ENCODE assay signal across 14 cellular contexts in the genomic region with DNA sequence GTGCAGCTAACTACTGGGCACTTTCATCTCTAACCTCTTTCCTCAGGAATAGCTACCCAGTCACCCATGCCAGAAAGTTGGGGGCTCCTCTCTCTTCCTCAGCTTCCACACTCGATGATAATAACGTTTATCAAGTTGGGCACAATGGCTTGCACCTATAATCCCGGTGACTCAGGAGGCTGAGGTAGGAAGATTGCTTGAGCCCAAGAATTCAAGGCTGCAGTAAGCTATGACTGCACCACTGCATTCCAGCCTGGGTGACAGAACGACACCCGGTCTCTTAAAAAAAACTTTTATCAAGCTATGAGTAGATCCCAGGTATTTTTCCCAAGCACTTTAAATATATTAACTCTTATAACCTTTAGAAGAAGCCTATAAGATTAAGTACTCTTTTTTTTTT. TPM values are rescaled to one million over a fixed set of nuclear protein-coding genes. Genes with fewer than 3 reads are reported as not detected.
DNase-seq lines count a peak whose midpoint lies in the region; ATAC-seq and TF ChIP-seq lines count a peak whose summit lies in the region.
"Had no signal": no experiment of that assay in that cellular context is flagged by ENCODE, and none has a peak within 500 bp of the region (broad histone marks: within the 10 kb centered on the region; RNA-seq: fewer than 3 reads in every experiment).

No MANE protein-coding gene starts in this region.

- no peak for ATAC-seq in Panc1
- no peak for ATAC-seq in GM19395 (IDR thresholded peaks at IDR 0.05; ENCODE audit: unreplicated experiment)

- peaks cover 12% of the 10 kb centered on the region for H3K36me3 ChIP-seq in Panc1 (ENCODE audit: control insufficient read depth, insufficient read depth, low read length)
- peaks cover 15 to 41% (median 21%) of the 10 kb centered on the region in 3 donors for H3K36me3 ChIP-seq in esophagus squamous epithelium
- peaks cover 15 to 27% (median 25%) of the 10 kb centered on the region in 3 donors for H3K36me3 ChIP-seq in skeletal muscle tissue (ENCODE audit: control insufficient read depth in 3 of 3, insufficient read depth in 3 of 3, low read length in 3 of 3)

- peaks cover 37% of the 10 kb centered on the region for H3K4me1 Mint-ChIP-seq in T-helper 2 cell treated with Interferon-gamma antibody and Interleukin-4, amounts not matched to agents 5 μg/mL and 100 μg/mL, for 36 hours (ENCODE audit: low read depth)

- H3K36me3 Mint-ChIP-seq in T-helper 2 cell treated with Interferon-gamma antibody and Interleukin-4, amounts not matched to agents 5 μg/mL and 100 μg/mL, for 36 hours (ENCODE audit: low read depth) = peaks cover 51% of the 10 kb centered on the region

- 47 to 56% methylated on average over 4 to 5 of the region's 5 CpGs for WGBS in esophagus squamous epithelium, 2 donors

- no peaks in the 10 kb centered on the region for H3K9me3 Mint-ChIP-seq in T-helper 2 cell treated with Interferon-gamma antibody and Interleukin-4, amounts not matched to agents 5 μg/mL and 100 μg/mL, for 36 hours

- in situ Hi-C loops in Panc1 (cut with HindIII; ENCODE audit: low pct_unique_long_range_greater_than_20kb, low sequenced_read_pairs) = no loop called here

- no peak for TF ChIP-seq CTCF in Panc1 (IDR thresholded peaks at IDR 0.05)
- no peak for TF ChIP-seq CTCF in esophagus squamous epithelium (IDR thresholded peaks at IDR 0.05)

- H3K27me3 ChIP-seq in Panc1 (ENCODE audit: control insufficient read depth, insufficient read depth, low read length) (no peaks in the 10 kb centered on the region), esophagus squamous epithelium (no peaks in the 10 kb centered on the region), skeletal muscle tissue (ENCODE audit: control insufficient read depth in 3 of 3, insufficient read depth in 3 of 3, low read length in 3 of 3) (peaks cover 0 to 4% (median 0%) of the 10 kb centered on the region in 3 donors)
- H3K27me3 ChIP-seq: thyroid gland had no signal

- no peaks in the 10 kb centered on the region for H3K27me3 Mint-ChIP-seq in T-helper 2 cell treated with Interferon-gamma antibody and Interleukin-4, amounts not matched to agents 5 μg/mL and 100 μg/mL, for 36 hours (ENCODE audit: low read depth)

- CTCF ChIA-PET in Panc1 (lab: Charles Lee) = interaction anchor here (0.6 kb wide), 1 partner anchor 79 kb away, joined by 3 read pairs; no protein-coding TSS in a partner anchor

- H3K27ac Mint-ChIP-seq in T-helper 2 cell treated with Interferon-gamma antibody and Interleukin-4, amounts not matched to agents 5 μg/mL and 100 μg/mL, for 36 hours = peak overlapping the region; percentile 49

- no peak overlapping the region for H3K4me3 ChIP-seq in Panc1 (ENCODE audit: low read depth in 2 of 2, low read length in 2 of 2)
- peak overlapping the region in 3 of 4 donors; percentile 77 to 94 (median 89) for H3K4me3 ChIP-seq in esophagus squamous epithelium
- peak overlapping the region in 1 of 3 donors; percentile 3 for H3K4me3 ChIP-seq in skeletal muscle tissue (ENCODE audit: low read length in 3 of 3)
- H3K4me3 ChIP-seq: thyroid gland had no signal

- H3K4me3 Mint-ChIP-seq in T-helper 2 cell treated with Interferon-gamma antibody and Interleukin-4, amounts not matched to agents 5 μg/mL and 100 μg/mL, for 36 hours = peak overlapping the region; percentile 44

- DNase-seq in T-helper 2 cell treated with Interferon-gamma antibody and Interleukin-4, amounts not matched to agents 5 μg/mL and 100 μg/mL, for 36 hours (ENCODE audit: low spot score) = no peak
- DNase-seq in T-helper 2 cell = no peak
- no peak for DNase-seq in Panc1 (ENCODE audit: low read depth, low spot score)
- DNase-seq in esophagus squamous epithelium (lab: John Stamatoyannopoulos, UW) = no peak
- no peak for DNase-seq in SW480 (ENCODE audit: low spot score)
- DNase-seq in NCI-H1105 treated with DMSO at 0.1 percent for 48 hours (lab: John Stamatoyannopoulos, UW) = no peak
- DNase-seq: activated CD4-positive, alpha-beta T cell treated with anti-CD3 and anti-CD28 coated beads for 4 hours; NCI-H2081; nucleus accumbens; RPMI8226; stimulated activated CD4-positive, alpha-beta T cell treated with anti-CD3 and anti-CD28 coated beads, Interleukin-4, amount 100 ng/mL, for 4 hours had no signal

- no peak for TF ChIP-seq POLR2A in esophagus squamous epithelium (IDR thresholded peaks at IDR 0.05)

- peaks cover 7% of the 10 kb centered on the region; the same call in 1 of the 2 replicates for H3K4me1 ChIP-seq in Panc1 (ENCODE audit: control insufficient read depth, insufficient read depth, low read length)
- H3K4me1 ChIP-seq in esophagus squamous epithelium = peaks cover 16 to 51% (median 27%) of the 10 kb centered on the region in 3 donors
- H3K4me1 ChIP-seq in skeletal muscle tissue (ENCODE audit: control insufficient read depth in 3 of 3, insufficient read depth in 3 of 3, low read length in 3 of 3) = peaks cover 27 to 39% (median 28%) of the 10 kb centered on the region in 3 donors

- intact Hi-C loops in Panc1 (cut with micrococcal nuclease; ENCODE audit: unreplicated experiment) (no loop called here), esophagus squamous epithelium (cut with DNase I) (no loop called here)

- BruUV-seq in Panc1 (replicated peaks; lab: Mats Ljungman, UMichigan) = TSS peak; percentile 58

- POLR2A ChIA-PET in Panc1 (lab: Charles Lee) = interaction anchor here (0.6 kb wide), 2 partner anchors 20 to 37 kb away, joined by 5 to 10 read pairs; no protein-coding TSS in a partner anchor

- H3K27ac ChIP-seq in Panc1 (ENCODE audit: low read length) (no peak overlapping the region), esophagus squamous epithelium (no peak overlapping the region), skeletal muscle tissue (ENCODE audit: low read depth, low read length) (no peak overlapping the region)

- H3K9ac ChIP-seq in skeletal muscle tissue (ENCODE audit: low read depth in 1 of 3, low read length in 3 of 3) = peak overlapping the region in 2 of 3 donors; percentile 18 to 45

- H3K9me3 ChIP-seq in Panc1 (ENCODE audit: control insufficient read depth, insufficient read depth, low read depth, low read length) = no peaks in the 10 kb centered on the region
- no peaks in the 10 kb centered on the region for H3K9me3 ChIP-seq in esophagus squamous epithelium
- H3K9me3 ChIP-seq in skeletal muscle tissue (ENCODE audit: control insufficient read depth in 3 of 3, low read length in 3 of 3) = no peaks in the 10 kb centered on the region
- H3K9me3 ChIP-seq: thyroid gland had no signal

RNA-seq across cellular contexts. Expression of a gene that starts 2.0 kb away (rescaled TPM):
- 176 TPM for total RNA-seq in Panc1 (2021; ENCODE audit: unreplicated experiment)
- 217 TPM for polyA plus RNA-seq in Panc1 (2012; ENCODE audit: insufficient read length)
- total RNA-seq in esophagus squamous epithelium = 10 to 100 TPM; 29.1 to 94.2 (median 63.3) TPM
- total RNA-seq in skeletal muscle tissue = 18.8 TPM

RNA-seq across cellular contexts. Expression of a gene that starts 2.2 kb away (rescaled TPM):
- total RNA-seq in Panc1 (2021; ENCODE audit: unreplicated experiment) (2.1 TPM), esophagus squamous epithelium (1 to 10 TPM in 3 of 4 donors, under 1 TPM in 1; 0.47 to 9.2 (median 3.1) TPM), skeletal muscle tissue (1.0 TPM)
- 3.0 TPM for polyA plus RNA-seq in Panc1 (2012; ENCODE audit: insufficient read length)

RNA-seq across cellular contexts. Expression of a gene that starts 27.9 kb away (rescaled TPM):
- total RNA-seq in Panc1 (2021; ENCODE audit: unreplicated experiment) = 14.9 TPM
- polyA plus RNA-seq in Panc1 (2012; ENCODE audit: insufficient read length) = 12.6 TPM
- 10 to 100 TPM; 40.7 to 55.1 (median 47.0) TPM for total RNA-seq in esophagus squamous epithelium
- total RNA-seq in skeletal muscle tissue = 7.3 TPM

RNA-seq across cellular contexts. Expression of a gene that starts 32.6 kb away (rescaled TPM):
- total RNA-seq in Panc1 (2021; ENCODE audit: unreplicated experiment) (35.8 TPM), esophagus squamous epithelium (1 to 10 TPM; 2.3 to 8.4 (median 3.9) TPM), skeletal muscle tissue (7.3 TPM)
- polyA plus RNA-seq in Panc1 (2012; ENCODE audit: insufficient read length) = 37.7 TPM

RNA-seq across cellular contexts. Expression of a gene that starts 42.2 kb away (rescaled TPM):
- 10.7 TPM for total RNA-seq in Panc1 (2021; ENCODE audit: unreplicated experiment)
- 7.2 TPM for polyA plus RNA-seq in Panc1 (2012; ENCODE audit: insufficient read length)
- 10 to 100 TPM; 16.6 to 45.4 (median 28.2) TPM for total RNA-seq in esophagus squamous epithelium
- 2.1 TPM for total RNA-seq in skeletal muscle tissue

Comparison
In these comparisons a context has a peak if more than half of its experiments do, and no peak if none do; other contexts are left out.
1. H3K4me3 ChIP-seq: peak in esophagus squamous epithelium (3 of 4); none in Panc1 (0 of 2).